15 cellular contexts compared by ENCODE assay signal in the genomic region with DNA sequence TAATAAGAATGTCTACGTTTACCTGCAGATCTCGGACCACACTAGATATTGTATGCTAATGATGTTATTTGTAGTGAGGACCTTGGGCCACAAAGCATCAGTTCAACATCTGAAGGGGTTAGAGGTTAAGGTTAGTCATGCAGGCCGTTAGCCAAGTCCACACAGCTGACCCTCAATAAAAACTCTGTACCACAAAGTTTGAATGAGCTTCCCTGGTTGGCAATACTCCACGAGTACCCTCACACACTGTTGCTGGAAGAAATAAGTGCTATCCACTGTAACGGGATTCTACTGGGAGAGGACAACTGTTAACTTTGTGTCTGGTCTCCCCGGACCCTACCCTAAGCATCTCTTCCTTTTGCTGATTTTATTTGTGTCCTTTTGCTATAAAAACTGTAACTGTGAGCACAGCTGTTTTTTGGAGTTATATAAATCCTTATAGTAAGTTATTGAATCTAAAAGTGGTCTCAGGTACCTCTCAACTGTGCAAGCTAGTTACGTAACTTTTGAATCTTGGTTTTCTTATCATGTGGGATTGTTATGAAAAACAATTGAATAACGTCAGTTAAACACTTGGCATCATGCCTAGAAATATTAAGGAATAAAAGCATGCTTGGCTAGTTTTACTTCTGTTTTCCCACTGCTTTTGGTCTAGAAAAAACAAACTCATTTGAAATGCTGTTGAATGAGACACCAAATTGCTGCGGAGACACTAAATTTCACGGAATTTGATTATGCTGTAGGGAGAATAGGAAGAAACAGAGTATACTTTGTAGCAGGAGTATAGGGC.
A peak's percentile ranks its signal among the peaks of the same experiment; 100 is the strongest.
DNase-seq lines count a peak whose midpoint lies in the region; ATAC-seq, FAIRE-seq and TF ChIP-seq lines count a peak whose summit lies in the region.
"Had no signal": no experiment of that assay in that cellular context is flagged by ENCODE, and none has a peak within 500 bp of the region (broad histone marks: within the 10 kb centered on the region; RNA-seq: fewer than 3 reads in every experiment).

No MANE protein-coding gene starts in this region.

- H3K4me2 ChIP-seq in endothelial cell of umbilical vein (ENCODE audit: insufficient read depth, low read length) = peak overlapping the region; percentile 79

- CTCF ChIA-PET in endothelial cell of umbilical vein (lab: Charles Lee) = interaction anchor here (0.9 to 3.4 kb wide), 3 partner anchors 25 to 234 kb away, joined by 3 to 12 read pairs (median 6); no protein-coding TSS in a partner anchor

- FAIRE-seq in endothelial cell of umbilical vein (lab: Jason Lieb, UNC) = peak; percentile 86

- H3K9me1 ChIP-seq in endothelial cell of umbilical vein (replicated peaks; ENCODE audit: control insufficient read depth, extremely low read depth, insufficient read depth, low read length) = no peaks in the 10 kb centered on the region

- H4K20me1 ChIP-seq in endothelial cell of umbilical vein (replicated peaks; ENCODE audit: control insufficient read depth, extremely low read depth, insufficient read depth, low read length) = no peaks in the 10 kb centered on the region

- no peaks in the 10 kb centered on the region for H3K79me2 ChIP-seq in endothelial cell of umbilical vein (ENCODE audit: control insufficient read depth, insufficient read depth, low read length)

- H3K4me1 ChIP-seq in endothelial cell of umbilical vein (ENCODE audit: control insufficient read depth, extremely low read depth, insufficient read depth, low read length) (peaks cover 23% of the 10 kb centered on the region), foreskin keratinocyte (no peaks in the 10 kb centered on the region)
- H3K4me1 ChIP-seq: body of pancreas had no signal

- H3K27me3 ChIP-seq in endothelial cell of umbilical vein (ENCODE audit: control insufficient read depth in 2 of 2, insufficient read depth in 2 of 2, low read length in 2 of 2) (no peaks in the 10 kb centered on the region), foreskin keratinocyte (no peaks in the 10 kb centered on the region)
- H3K27me3 ChIP-seq: body of pancreas had no signal

- no peaks in the 10 kb centered on the region for H3K9me3 ChIP-seq in endothelial cell of umbilical vein (replicated peaks; ENCODE audit: control insufficient read depth, insufficient read depth, low read length)
- H3K9me3 ChIP-seq: body of pancreas had no signal

- intact Hi-C loops in endothelial cell of umbilical vein (cut with micrococcal nuclease) = no loop called here

- peak; percentile 48 for DNase-seq in HCEC 1CT
- DNase-seq in OCI-M1 (lab: John Stamatoyannopoulos, UW) = peak; percentile 66
- peak; percentile 90 for DNase-seq in endothelial cell of umbilical vein (ENCODE audit: low read depth, low spot score)
- DNase-seq in renal cortical epithelial cell (ENCODE audit: low read depth) = peak; percentile 41
- no peak for DNase-seq in GM19240 (ENCODE audit: insufficient read length, low spot score)
- DNase-seq in foreskin keratinocyte = no peak
- no peak for DNase-seq in amniotic stem cell (lab: John Stamatoyannopoulos, UW)
- DNase-seq: activated CD4-positive, CD25-positive, alpha-beta regulatory T cell treated with anti-CD3 and anti-CD28 coated beads, Interleukin-2, amount 50 U/mL, for 72 hours; activated T-cell treated with anti-CD3 and anti-CD28 coated beads, Interleukin-2, amount 50 U/mL, for 72 hours; body of pancreas; Calu3; NCI-H1092 treated with DMSO at 0.1 percent for 48 hours; NCI-H526; substantia nigra had no signal

- peak overlapping the region; percentile 26 for H2AFZ ChIP-seq in endothelial cell of umbilical vein (ENCODE audit: low read depth, low read length)

- dilution Hi-C loops in endothelial cell of umbilical vein (cut with MboI; ENCODE audit: extremely low pct_ligation_motif_present, low sequenced_read_pairs) = no loop called here

- ATAC-seq in foreskin keratinocyte = no peak
- ATAC-seq: activated T-cell treated with anti-CD3 and anti-CD28 coated beads, Interleukin-2, amount 50 U/mL, for 72 hours; body of pancreas had no signal

- TF ChIP-seq CTCF in endothelial cell of umbilical vein (IDR thresholded peaks at IDR 0.05; ENCODE audit: extremely low read depth in 1 of 2, insufficient read depth in 1 of 2, low read depth in 1 of 2, low read length in 2 of 2) (no peak), foreskin keratinocyte (conservative IDR thresholded peaks at IDR 0.05) (no peak)

- no TSS peak for BruUV-seq in endothelial cell of umbilical vein (replicated peaks; lab: Mats Ljungman, UMichigan)

- H3K27ac ChIP-seq in endothelial cell of umbilical vein (ENCODE audit: insufficient read depth, low read depth, low read length) (peak overlapping the region; percentile 57), foreskin keratinocyte (no peak overlapping the region)
- H3K27ac ChIP-seq: body of pancreas, SK-N-MC had no signal

- H3K9ac ChIP-seq in endothelial cell of umbilical vein (replicated peaks; ENCODE audit: extremely low read depth, insufficient read depth, low read length) = no peak overlapping the region

- no peaks in the 10 kb centered on the region for H3K36me3 ChIP-seq in endothelial cell of umbilical vein (ENCODE audit: control insufficient read depth in 2 of 2, extremely low read depth in 1 of 2, insufficient read depth in 2 of 2, low read length in 2 of 2)

- POLR2A ChIA-PET in endothelial cell of umbilical vein (lab: Charles Lee) = interaction anchor here (0.6 kb wide), 1 partner anchor 478 kb away, joined by 4 read pairs; no protein-coding TSS in a partner anchor

- no peak overlapping the region for H3K4me3 ChIP-seq in endothelial cell of umbilical vein (replicated peaks in 1 of 3; ENCODE audit: insufficient read depth in 1 of 3, low read depth in 1 of 3, low read length in 3 of 3)
- H3K4me3 ChIP-seq: body of pancreas, SK-N-MC had no signal

- no peak for TF ChIP-seq POLR2A in endothelial cell of umbilical vein (IDR thresholded peaks at IDR 0.05; ENCODE audit: low read depth, low read length)

TF ChIP-seq in endothelial cell of umbilical vein, 7 proteins besides CTCF, POLR2A, EP300 and RAD21:
- TF ChIP-seq MYC (IDR thresholded peaks at IDR 0.05; ENCODE audit: low read depth, low read length) (no peak), JUN (IDR thresholded peaks at IDR 0.05; ENCODE audit: borderline replicate concordance, insufficient read depth, insufficient read length, low read depth) (peak; percentile 5), FOS (IDR thresholded peaks at IDR 0.05; ENCODE audit: borderline replicate concordance, insufficient read depth, low read length) (peak; percentile 25), POLR2AphosphoS5 (IDR thresholded peaks at IDR 0.05; ENCODE audit: insufficient read depth, low read depth, low read length) (no peak), GATA2 (IDR thresholded peaks at IDR 0.05; ENCODE audit: insufficient read depth, insufficient read length, low read depth, low read length) (no peak)
- TF ChIP-seq, protein P1, sequence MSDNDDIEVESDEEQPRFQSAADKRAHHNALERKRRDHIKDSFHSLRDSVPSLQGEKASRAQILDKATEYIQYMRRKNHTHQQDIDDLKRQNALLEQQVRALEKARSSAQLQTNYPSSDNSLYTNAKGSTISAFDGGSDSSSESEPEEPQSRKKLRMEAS (IDR thresholded peaks at IDR 0.05; ENCODE audit: insufficient read depth, insufficient read length) = no peak
TF ChIP-seq in endothelial cell of umbilical vein: peak in this region for 2.

Comparison
In these comparisons a context has a peak if more than half of its experiments do, and no peak if none do; other contexts are left out.
1. DNase-seq: peak in HCEC 1CT (single experiment), OCI-M1 (single experiment), endothelial cell of umbilical vein (single experiment) and renal cortical epithelial cell (single experiment); none in GM19240 (single experiment), foreskin keratinocyte (0 of 2) and amniotic stem cell (single experiment).